In genomic region chr7:129435414-129435829, GRCh38 we compare ENCODE assay signal across 9 cellular contexts. TPM values are rescaled to one million over a fixed set of nuclear protein-coding genes. Genes with fewer than 3 reads are reported as not detected.
DNase-seq lines count a peak whose midpoint lies in the region; ATAC-seq and TF ChIP-seq lines count a peak whose summit lies in the region.
"Had no signal": no experiment of that assay in that cellular context is flagged by ENCODE, and none has a peak within 500 bp of the region (broad histone marks: within the 10 kb centered on the region; RNA-seq: fewer than 3 reads in every experiment).

No MANE protein-coding gene starts in this region.

- peak overlapping the region; percentile 89 for H3K4me3 Mint-ChIP-seq in neural crest cell

- no peak overlapping the region for H3K27ac Mint-ChIP-seq in neural crest cell (ENCODE audit: unreplicated experiment)

- H3K9me3 ChIP-seq in ectodermal cell (ENCODE audit: control insufficient read depth, low read length) = no peaks in the 10 kb centered on the region

- 88 to 90% methylated on average over 2 of the region's 2 CpGs for WGBS in ectodermal cell, 2 experiments

- no peak overlapping the region for H3K27ac ChIP-seq in ectodermal cell (ENCODE audit: insufficient read depth, low read depth, low read length, poor library complexity, severe bottlenecking)

- H3K27me3 ChIP-seq in ectodermal cell (ENCODE audit: control insufficient read depth, insufficient read depth, low read length, poor library complexity, severe bottlenecking) = peaks cover 22% of the 10 kb centered on the region

- no peaks in the 10 kb centered on the region for H3K9me3 Mint-ChIP-seq in neural crest cell

- H3K4me1 Mint-ChIP-seq in neural crest cell = peaks cover 29% of the 10 kb centered on the region

- peaks cover 12% of the 10 kb centered on the region for H3K4me1 ChIP-seq in ectodermal cell (ENCODE audit: control insufficient read depth, insufficient read depth, low read length)

- peak; percentile 35 for DNase-seq in OCI-M1 (lab: John Stamatoyannopoulos, UW)
- DNase-seq in neural crest cell (ENCODE audit: low read depth, low spot score) = no peak
- DNase-seq in activated CD4-positive, CD25-positive, alpha-beta regulatory T cell treated with anti-CD3 and anti-CD28 coated beads, Interleukin-2, amount 50 U/mL, for 72 hours = no peak
- no peak for DNase-seq in left lobe of liver (ENCODE audit: low spot score)
- DNase-seq in cerebellum (ENCODE audit: low spot score) = no peak
- DNase-seq in ureter (ENCODE audit: low spot score) = no peak
- DNase-seq: NCI-H345 had no signal

- H3K27me3 Mint-ChIP-seq in neural crest cell (ENCODE audit: low read depth) = peaks cover 24% of the 10 kb centered on the region

- ATAC-seq in left lobe of liver = no peak

- peak overlapping the region; percentile 79; the same call in 1 of the 2 replicates for H3K4me3 ChIP-seq in GM08714 (ENCODE audit: low read length)
- H3K4me3 ChIP-seq in ectodermal cell (ENCODE audit: insufficient read depth, low read depth, low read length) = peak overlapping the region; percentile 84

- H3K36me3 ChIP-seq in ectodermal cell (ENCODE audit: control insufficient read depth, insufficient read depth, low read length) = no peaks in the 10 kb centered on the region

- no peak for TF ChIP-seq CTCF in neural crest cell (conservative IDR thresholded peaks at IDR 0.05)

- H3K36me3 Mint-ChIP-seq in neural crest cell (ENCODE audit: low read depth) = peaks cover 2% of the 10 kb centered on the region

RNA-seq across cellular contexts. Expression of gene STRIP2, which starts 1.2 kb away (rescaled TPM):
- polyA plus RNA-seq in ectodermal cell (2013, experiment 1 of 4) = 10.5 TPM
- 12.0 TPM for polyA plus RNA-seq in ectodermal cell (2013, experiment 2 of 4)
- polyA plus RNA-seq in ectodermal cell (2013, experiment 3 of 4) = 8.9 TPM
- polyA plus RNA-seq in ectodermal cell (2013, experiment 4 of 4) = 10.3 TPM
- total RNA-seq in neural crest cell = 11.6 and 13.0 TPM in 2 replicates
- 0.96 TPM for total RNA-seq in left lobe of liver
- total RNA-seq in cerebellum = 4.9 TPM
- 0.52 TPM for total RNA-seq in ureter
